ENCODE assay signal across 25 cellular contexts in genomic region chr10:36375107-36375506, GRCh38.
"Had no signal": no experiment of that assay in that cellular context is flagged by ENCODE, and none has a peak within 500 bp of the region (broad histone marks: within the 10 kb centered on the region; RNA-seq: fewer than 3 reads in every experiment).

No MANE protein-coding gene starts in this region.

- H3K36me3 ChIP-seq: colonic mucosa, esophagus muscularis mucosa, esophagus squamous epithelium, gastrocnemius medialis, gastroesophageal sphincter, heart left ventricle, heart right ventricle had no signal

- H3K4me1 ChIP-seq: colonic mucosa, esophagus muscularis mucosa, esophagus squamous epithelium, foreskin keratinocyte, gastrocnemius medialis, gastroesophageal sphincter, heart left ventricle, heart right ventricle had no signal

- H3K9me3 ChIP-seq: colonic mucosa, esophagus squamous epithelium, gastrocnemius medialis had no signal

- H3K27ac ChIP-seq: colonic mucosa, coronary artery, dorsolateral prefrontal cortex, epithelial cell of prostate, esophagus muscularis mucosa, esophagus squamous epithelium, foreskin keratinocyte, gastrocnemius medialis, gastroesophageal sphincter, heart left ventricle, heart right ventricle had no signal

- H3K4me3 ChIP-seq: colonic mucosa, coronary artery, dorsolateral prefrontal cortex, esophagus muscularis mucosa, esophagus squamous epithelium, gastrocnemius medialis, gastroesophageal sphincter, heart left ventricle, heart right ventricle had no signal

- H3K27me3 Mint-ChIP-seq: dendritic cell treated with granulocyte-macrophage colony-stimulating factor and Interleukin-4, amounts not matched to agents 40 ng/mL and 50 ng/mL, for 4 days; effector memory CD8-positive, alpha-beta T cell had no signal

- H3K4me3 Mint-ChIP-seq: dendritic cell treated with granulocyte-macrophage colony-stimulating factor and Interleukin-4, amounts not matched to agents 40 ng/mL and 50 ng/mL, for 4 days; effector memory CD8-positive, alpha-beta T cell; endodermal cell had no signal

- ATAC-seq: effector memory CD8-positive, alpha-beta T cell; esophagus mucosa; foreskin keratinocyte; gastrocnemius medialis; gastroesophageal sphincter; heart left ventricle; heart right ventricle had no signal

- H3K4me1 Mint-ChIP-seq: endodermal cell had no signal

- H3K27ac Mint-ChIP-seq: dendritic cell treated with granulocyte-macrophage colony-stimulating factor and Interleukin-4, amounts not matched to agents 40 ng/mL and 50 ng/mL, for 4 days; effector memory CD8-positive, alpha-beta T cell; endodermal cell had no signal

- DNase-seq: colonic mucosa; cortex of kidney; dermis blood vessel endothelial cell; dorsolateral prefrontal cortex; effector CD4-positive, alpha-beta T cell; effector CD8-positive, alpha-beta T cell; effector memory CD4-positive, alpha-beta T cell; effector memory CD8-positive, alpha-beta T cell; endodermal cell; erythroblast; esophagus squamous epithelium; foreskin fibroblast; foreskin keratinocyte; foreskin melanocyte; gastrocnemius medialis; glutamatergic neuron; head of caudate nucleus; heart left ventricle; heart right ventricle had no signal

- H3K27me3 ChIP-seq: colonic mucosa, dorsolateral prefrontal cortex, esophagus muscularis mucosa, esophagus squamous epithelium, foreskin keratinocyte, gastrocnemius medialis, gastroesophageal sphincter, heart left ventricle, heart right ventricle had no signal

- H3K9me3 Mint-ChIP-seq: endodermal cell had no signal
